In genomic region chr9:112170968-112171367, GRCh38 we compare ENCODE assay signal across 1 cellular context.
TF ChIP-seq lines count a peak whose summit lies in the region.

No MANE protein-coding gene starts in this region.

TF ChIP-seq in K562, 482 proteins besides CTCF, POLR2A, EP300 and RAD21 (continued from another document and continues in another):
- TF ChIP-seq ZNF512 (tag; IDR thresholded peaks at IDR 0.05) (no peak), TEAD4 (IDR thresholded peaks at IDR 0.05; ENCODE audit: low read length) (peak; percentile 82), TEAD4 (CRISPR knock-in tag; IDR thresholded peaks at IDR 0.05; ENCODE audit: borderline replicate concordance) (no peak), HBP1 (CRISPR knock-in tag; IDR thresholded peaks at IDR 0.05) (no peak), NUFIP1 (IDR thresholded peaks at IDR 0.05; ENCODE audit: partially characterized antibody) (no peak), PHF20 (IDR thresholded peaks at IDR 0.05; ENCODE audit: partially characterized antibody) (no peak), HNRNPH1 (optimal IDR thresholded peaks at IDR 0.05; ENCODE audit: low read depth, low read length) (no peak), CBFB (CRISPR knock-in tag; IDR thresholded peaks at IDR 0.05) (no peak), ZNF77 (CRISPR knock-in tag; IDR thresholded peaks at IDR 0.05) (no peak), HDAC3 (IDR thresholded peaks at IDR 0.05; ENCODE audit: borderline replicate concordance, partially characterized antibody) (no peak), RFX5 (IDR thresholded peaks at IDR 0.05; ENCODE audit: low read depth, low read length) (no peak), DNMT1 (IDR thresholded peaks at IDR 0.05) (no peak), ZNF695 (CRISPR knock-in tag; IDR thresholded peaks at IDR 0.05) (no peak), KLF16 (IDR thresholded peaks at IDR 0.05) (peak; percentile 75), GATAD2B (IDR thresholded peaks at IDR 0.05; ENCODE audit: borderline replicate concordance) (no peak), GATAD2A (IDR thresholded peaks at IDR 0.05) (no peak), ZEB2 (IDR thresholded peaks at IDR 0.05) (peak; percentile 45; the same call in 1 of the 2 replicates), ARID1B (IDR thresholded peaks at IDR 0.05) (peak; percentile 82), ARID3B (CRISPR knock-in tag; IDR thresholded peaks at IDR 0.05; ENCODE audit: borderline replicate concordance) (no peak), ZNF764 (CRISPR knock-in tag; IDR thresholded peaks at IDR 0.05; ENCODE audit: low read depth) (no peak), CBX3 (IDR thresholded peaks at IDR 0.05; ENCODE audit: borderline replicate concordance in 1 of 2, low read length in 2 of 2) (no peak), CSDE1 (IDR thresholded peaks at IDR 0.05) (no peak), ZNF780A (CRISPR knock-in tag; IDR thresholded peaks at IDR 0.05) (no peak), MLLT1 (IDR thresholded peaks at IDR 0.05) (no peak), BDP1 (IDR thresholded peaks at IDR 0.05; ENCODE audit: insufficient read depth, insufficient read length) (no peak), TRIM24 (IDR thresholded peaks at IDR 0.05) (peak; percentile 44 to 52; a peak in 3 of 4 replicates), PREB (CRISPR knock-in tag; IDR thresholded peaks at IDR 0.05) (no peak), RBM34 (IDR thresholded peaks at IDR 0.05; ENCODE audit: borderline replicate concordance, insufficient read depth, low read length) (no peak), GTF2E2 (tag; IDR thresholded peaks at IDR 0.05) (no peak), FOXO4 (CRISPR knock-in tag; IDR thresholded peaks at IDR 0.05) (no peak), STAG1 (CRISPR knock-in tag; IDR thresholded peaks at IDR 0.05; ENCODE audit: borderline replicate concordance) (no peak), PATZ1 (CRISPR knock-in tag; IDR thresholded peaks at IDR 0.05; ENCODE audit: borderline replicate concordance) (no peak), KLF1 (tag; IDR thresholded peaks at IDR 0.05) (no peak)
- TF ChIP-seq, protein P1, sequence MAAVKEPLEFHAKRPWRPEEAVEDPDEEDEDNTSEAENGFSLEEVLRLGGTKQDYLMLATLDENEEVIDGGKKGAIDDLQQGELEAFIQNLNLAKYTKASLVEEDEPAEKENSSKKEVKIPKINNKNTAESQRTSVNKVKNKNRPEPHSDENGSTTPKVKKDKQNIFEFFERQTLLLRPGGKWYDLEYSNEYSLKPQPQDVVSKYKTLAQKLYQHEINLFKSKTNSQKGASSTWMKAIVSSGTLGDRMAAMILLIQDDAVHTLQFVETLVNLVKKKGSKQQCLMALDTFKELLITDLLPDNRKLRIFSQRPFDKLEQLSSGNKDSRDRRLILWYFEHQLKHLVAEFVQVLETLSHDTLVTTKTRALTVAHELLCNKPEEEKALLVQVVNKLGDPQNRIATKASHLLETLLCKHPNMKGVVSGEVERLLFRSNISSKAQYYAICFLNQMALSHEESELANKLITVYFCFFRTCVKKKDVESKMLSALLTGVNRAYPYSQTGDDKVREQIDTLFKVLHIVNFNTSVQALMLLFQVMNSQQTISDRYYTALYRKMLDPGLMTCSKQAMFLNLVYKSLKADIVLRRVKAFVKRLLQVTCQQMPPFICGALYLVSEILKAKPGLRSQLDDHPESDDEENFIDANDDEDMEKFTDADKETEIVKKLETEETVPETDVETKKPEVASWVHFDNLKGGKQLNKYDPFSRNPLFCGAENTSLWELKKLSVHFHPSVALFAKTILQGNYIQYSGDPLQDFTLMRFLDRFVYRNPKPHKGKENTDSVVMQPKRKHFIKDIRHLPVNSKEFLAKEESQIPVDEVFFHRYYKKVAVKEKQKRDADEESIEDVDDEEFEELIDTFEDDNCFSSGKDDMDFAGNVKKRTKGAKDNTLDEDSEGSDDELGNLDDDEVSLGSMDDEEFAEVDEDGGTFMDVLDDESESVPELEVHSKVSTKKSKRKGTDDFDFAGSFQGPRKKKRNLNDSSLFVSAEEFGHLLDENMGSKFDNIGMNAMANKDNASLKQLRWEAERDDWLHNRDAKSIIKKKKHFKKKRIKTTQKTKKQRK (IDR thresholded peaks at IDR 0.05; ENCODE audit: borderline replicate concordance, low read depth, low read length) = no peak
- TF ChIP-seq, protein P2, sequence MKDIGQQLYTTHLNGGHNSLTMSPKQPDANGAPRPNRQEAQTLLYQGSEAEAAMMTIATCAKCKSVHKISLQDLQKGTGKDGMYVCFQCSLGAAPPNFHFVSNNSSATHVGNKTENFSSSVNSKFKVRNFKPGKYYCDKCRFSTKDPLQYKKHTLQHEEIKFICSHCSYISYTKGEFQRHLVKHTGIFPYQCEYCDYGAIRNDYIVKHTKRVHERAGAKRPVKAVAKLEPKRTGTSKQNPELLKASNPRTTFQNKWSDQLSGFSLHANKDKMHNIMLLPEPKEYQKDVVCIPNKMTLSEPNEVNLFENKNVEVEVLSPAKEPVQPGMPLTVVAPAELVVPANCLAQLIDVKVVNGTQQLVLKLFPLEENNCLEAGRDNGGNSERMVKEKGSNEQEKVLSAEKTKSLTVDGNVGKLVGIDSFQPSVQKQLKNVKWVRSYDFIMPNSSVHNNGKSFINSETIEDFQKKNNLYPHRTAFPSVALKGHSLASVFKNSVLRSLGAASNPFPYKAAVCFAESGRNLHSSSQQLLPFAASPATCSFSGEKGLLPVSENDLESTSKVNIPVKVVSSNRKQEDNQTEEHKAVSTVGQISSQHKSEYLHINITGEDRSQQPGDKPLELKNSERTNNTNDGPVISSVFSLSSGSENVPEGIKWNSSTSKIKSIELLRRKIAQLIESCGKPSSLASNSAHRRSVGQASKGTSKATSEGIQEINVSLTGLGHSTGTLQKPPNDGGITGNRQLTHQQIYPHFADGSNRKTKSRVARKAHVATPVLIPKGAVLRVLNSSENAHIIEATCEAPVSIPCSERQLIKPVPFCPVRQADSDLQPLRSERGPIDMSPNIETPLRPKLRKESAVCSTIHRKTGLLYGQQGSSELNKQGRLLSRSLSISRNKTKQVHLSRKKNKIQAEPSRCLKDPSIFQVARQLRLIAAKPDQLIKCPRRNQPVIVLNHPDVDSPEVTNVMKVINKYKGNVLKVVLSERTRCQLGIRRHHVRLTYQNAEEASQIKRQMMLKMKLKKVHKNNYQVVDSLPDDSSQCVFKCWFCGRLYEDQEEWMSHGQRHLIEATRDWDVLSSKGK (CRISPR knock-in tag; IDR thresholded peaks at IDR 0.05) = no peak
- TF ChIP-seq, protein P3, sequence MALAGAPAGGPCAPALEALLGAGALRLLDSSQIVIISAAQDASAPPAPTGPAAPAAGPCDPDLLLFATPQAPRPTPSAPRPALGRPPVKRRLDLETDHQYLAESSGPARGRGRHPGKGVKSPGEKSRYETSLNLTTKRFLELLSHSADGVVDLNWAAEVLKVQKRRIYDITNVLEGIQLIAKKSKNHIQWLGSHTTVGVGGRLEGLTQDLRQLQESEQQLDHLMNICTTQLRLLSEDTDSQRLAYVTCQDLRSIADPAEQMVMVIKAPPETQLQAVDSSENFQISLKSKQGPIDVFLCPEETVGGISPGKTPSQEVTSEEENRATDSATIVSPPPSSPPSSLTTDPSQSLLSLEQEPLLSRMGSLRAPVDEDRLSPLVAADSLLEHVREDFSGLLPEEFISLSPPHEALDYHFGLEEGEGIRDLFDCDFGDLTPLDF (CRISPR knock-in tag; IDR thresholded peaks at IDR 0.05) = no peak
- TF ChIP-seq, protein P4, sequence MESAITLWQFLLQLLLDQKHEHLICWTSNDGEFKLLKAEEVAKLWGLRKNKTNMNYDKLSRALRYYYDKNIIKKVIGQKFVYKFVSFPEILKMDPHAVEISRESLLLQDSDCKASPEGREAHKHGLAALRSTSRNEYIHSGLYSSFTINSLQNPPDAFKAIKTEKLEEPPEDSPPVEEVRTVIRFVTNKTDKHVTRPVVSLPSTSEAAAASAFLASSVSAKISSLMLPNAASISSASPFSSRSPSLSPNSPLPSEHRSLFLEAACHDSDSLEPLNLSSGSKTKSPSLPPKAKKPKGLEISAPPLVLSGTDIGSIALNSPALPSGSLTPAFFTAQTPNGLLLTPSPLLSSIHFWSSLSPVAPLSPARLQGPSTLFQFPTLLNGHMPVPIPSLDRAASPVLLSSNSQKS (CRISPR knock-in tag; IDR thresholded peaks at IDR 0.05) = no peak
- TF ChIP-seq, protein P5, sequence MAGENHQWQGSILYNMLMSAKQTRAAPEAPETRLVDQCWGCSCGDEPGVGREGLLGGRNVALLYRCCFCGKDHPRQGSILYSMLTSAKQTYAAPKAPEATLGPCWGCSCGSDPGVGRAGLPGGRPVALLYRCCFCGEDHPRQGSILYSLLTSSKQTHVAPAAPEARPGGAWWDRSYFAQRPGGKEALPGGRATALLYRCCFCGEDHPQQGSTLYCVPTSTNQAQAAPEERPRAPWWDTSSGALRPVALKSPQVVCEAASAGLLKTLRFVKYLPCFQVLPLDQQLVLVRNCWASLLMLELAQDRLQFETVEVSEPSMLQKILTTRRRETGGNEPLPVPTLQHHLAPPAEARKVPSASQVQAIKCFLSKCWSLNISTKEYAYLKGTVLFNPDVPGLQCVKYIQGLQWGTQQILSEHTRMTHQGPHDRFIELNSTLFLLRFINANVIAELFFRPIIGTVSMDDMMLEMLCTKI (IDR thresholded peaks at IDR 0.05; ENCODE audit: partially characterized antibody) = no peak
